8 cellular contexts compared by ENCODE assay signal in the genomic region with DNA sequence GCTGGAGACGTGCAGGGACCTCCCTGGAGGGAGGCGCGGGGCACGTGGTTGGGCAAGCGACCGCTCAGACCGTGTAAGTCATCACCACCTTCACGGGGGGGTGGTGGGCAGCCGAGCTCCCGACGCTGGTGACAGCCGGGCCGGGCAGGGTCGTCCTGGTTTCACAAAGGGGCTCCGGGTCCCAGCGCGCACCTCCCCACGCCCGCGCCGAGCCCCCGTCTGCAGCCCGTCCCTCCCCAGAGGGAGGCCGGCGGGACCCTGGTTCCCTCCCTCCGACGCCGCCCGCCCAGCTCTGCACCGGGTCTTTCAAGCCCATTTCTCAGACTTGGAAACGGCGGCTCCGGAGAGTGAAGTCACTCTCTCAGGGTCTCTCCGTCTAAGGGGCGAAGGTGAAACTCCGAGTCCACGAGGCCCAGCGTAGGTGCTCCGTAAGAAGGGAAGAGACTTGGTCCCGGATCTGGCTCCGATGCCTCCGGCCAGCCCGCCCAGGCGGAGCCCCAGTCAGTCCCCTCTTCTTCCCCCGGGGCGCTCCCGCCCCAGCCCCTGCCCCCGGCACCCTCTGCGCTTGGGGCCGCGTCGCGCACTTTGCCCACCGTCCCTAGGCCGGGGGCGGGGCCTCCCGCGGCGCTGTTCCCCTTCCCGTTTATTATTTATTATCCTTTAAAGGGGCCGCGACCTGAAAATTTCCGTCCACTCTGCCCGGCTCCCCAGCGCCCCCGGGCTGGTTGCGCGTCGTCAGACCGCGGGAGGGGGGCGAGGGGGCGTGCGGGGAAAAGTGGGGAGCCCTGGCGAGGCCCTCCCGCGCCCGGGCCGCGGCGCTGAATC. TPM values are rescaled to one million over a fixed set of nuclear protein-coding genes. Genes with fewer than 3 reads are reported as not detected.
DNase-seq lines count a peak whose midpoint lies in the region; ATAC-seq and TF ChIP-seq lines count a peak whose summit lies in the region.

No MANE protein-coding gene starts in this region.

- no peak for TF ChIP-seq CTCF in left lung (IDR thresholded peaks at IDR 0.05)

- no peaks in the 10 kb centered on the region for H3K9me3 ChIP-seq in left lung

- H3K4me1 Mint-ChIP-seq in activated CD4-positive, alpha-beta T cell treated with anti-CD3 and anti-CD28 coated beads, Interleukin-2, amount 10 ng/mL, durations not matched to agents 7 days and 5 days = peaks cover 24% of the 10 kb centered on the region

- peak overlapping the region; percentile 86 for H3K27ac Mint-ChIP-seq in activated CD4-positive, alpha-beta T cell treated with anti-CD3 and anti-CD28 coated beads, Interleukin-2, amount 10 ng/mL, durations not matched to agents 7 days and 5 days

- DNase-seq in C1 segment of cervical spinal cord (lab: John Stamatoyannopoulos, UW) (peak in 13 of 14 donors; percentile 37 to 84 (median 75)), GM19238 (ENCODE audit: insufficient read length, low spot score) (peak; percentile 93), NCI-H524 treated with DMSO at 0.1 percent for 48 hours (lab: John Stamatoyannopoulos, UW) (peak; percentile 42), dermis microvascular lymphatic vessel endothelial cell (ENCODE audit: low read depth in 2 of 2) (peak; percentile 27 to 81), left lung (peak; percentile 82 to 93)
- DNase-seq in activated CD4-positive, alpha-beta T cell treated with anti-CD3 and anti-CD28 coated beads, Interleukin-2, amount 10 ng/mL, durations not matched to agents 7 days and 5 days = peak; percentile 77
- peak; percentile 75 for DNase-seq in stimulated activated CD4-positive, alpha-beta T cell treated with anti-CD3 and anti-CD28 coated beads, Interleukin-4, amount 100 ng/mL, for 24 hours

- H3K27me3 ChIP-seq in left lung = peaks cover 11 to 12% of the 10 kb centered on the region in 2 donors

- H3K36me3 Mint-ChIP-seq in activated CD4-positive, alpha-beta T cell treated with anti-CD3 and anti-CD28 coated beads, Interleukin-2, amount 10 ng/mL, durations not matched to agents 7 days and 5 days (ENCODE audit: low read depth) = peaks cover 3% of the 10 kb centered on the region

- POLR2A ChIA-PET in activated CD4-positive, alpha-beta T cell treated with anti-CD3 and anti-CD28 coated beads, Interleukin-2, amount 10 ng/mL, durations not matched to agents 7 days and 5 days (lab: Charles Lee) = interaction anchor here (0.8 kb wide), 1 partner anchor 61 kb away, joined by 3 read pairs; no protein-coding TSS in a partner anchor

- H3K4me3 Mint-ChIP-seq in activated CD4-positive, alpha-beta T cell treated with anti-CD3 and anti-CD28 coated beads, Interleukin-2, amount 10 ng/mL, durations not matched to agents 7 days and 5 days = peak overlapping the region; percentile 74

- peak overlapping the region; percentile 79 to 94 for H3K4me3 ChIP-seq in left lung

- ATAC-seq in HG03442 (IDR thresholded peaks at IDR 0.05; ENCODE audit: unreplicated experiment) (peak; percentile 48), left lung (peak; percentile 83)

- H3K27me3 Mint-ChIP-seq in activated CD4-positive, alpha-beta T cell treated with anti-CD3 and anti-CD28 coated beads, Interleukin-2, amount 10 ng/mL, durations not matched to agents 7 days and 5 days = no peaks in the 10 kb centered on the region

- peak overlapping the region; percentile 84 to 98 for H3K27ac ChIP-seq in left lung

- CTCF ChIA-PET in activated CD4-positive, alpha-beta T cell treated with anti-CD3 and anti-CD28 coated beads, Interleukin-2, amount 10 ng/mL, durations not matched to agents 7 days and 5 days (lab: Charles Lee) = interaction anchor here (0.9 to 1.1 kb wide), 3 partner anchors 10 to 96 kb away, joined by 3 to 4 read pairs (median 3); partner anchors contain the start of gene RNU6-2

- peaks cover 0 to 13% of the 10 kb centered on the region in 2 donors for H3K36me3 ChIP-seq in left lung

- intact Hi-C loops in left lung (cut with DNase I) = no loop called here

- H3K9me3 Mint-ChIP-seq in activated CD4-positive, alpha-beta T cell treated with anti-CD3 and anti-CD28 coated beads, Interleukin-2, amount 10 ng/mL, durations not matched to agents 7 days and 5 days = no peaks in the 10 kb centered on the region

- H3K4me1 ChIP-seq in left lung = peaks cover 5 to 59% of the 10 kb centered on the region in 2 donors

RNA-seq across cellular contexts. Expression of gene ARID3A, which starts 0.5 kb away (rescaled TPM):
- 10 to 100 TPM; 25.8 to 28.4 TPM for total RNA-seq in activated CD4-positive, alpha-beta T cell treated with anti-CD3 and anti-CD28 coated beads, Interleukin-2, amount 10 ng/mL, durations not matched to agents 7 days and 5 days
- total RNA-seq in dermis microvascular lymphatic vessel endothelial cell (4.2 and 7.2 TPM in 2 replicates), left lung (10 to 100 TPM; 20.7 to 35.7 TPM)

RNA-seq across cellular contexts. Expression of gene KISS1R, which starts 8.2 kb away (rescaled TPM):
- 1 to 10 TPM in 1 of 2 experiments, under 1 TPM in 1; 0.72 to 1.1 TPM for total RNA-seq in activated CD4-positive, alpha-beta T cell treated with anti-CD3 and anti-CD28 coated beads, Interleukin-2, amount 10 ng/mL, durations not matched to agents 7 days and 5 days
- total RNA-seq in dermis microvascular lymphatic vessel endothelial cell = under 0.01 TPM in 1 of 2 replicates, not detected in the other
- under 1 TPM in 1 of 2 donors, not detected in 1; 0.23 TPM for total RNA-seq in left lung

RNA-seq across cellular contexts. Expression of gene R3HDM4, which starts 12.3 kb away (rescaled TPM):
- 100 to 1,000 TPM; 120 to 121 TPM for total RNA-seq in activated CD4-positive, alpha-beta T cell treated with anti-CD3 and anti-CD28 coated beads, Interleukin-2, amount 10 ng/mL, durations not matched to agents 7 days and 5 days
- total RNA-seq in dermis microvascular lymphatic vessel endothelial cell (29.4 and 47.7 TPM in 2 replicates), left lung (10 to 100 TPM; 46.1 to 66.3 TPM)

RNA-seq across cellular contexts. Expression of gene RNU6-9, which starts 32.0 kb away (rescaled TPM):
- not detected for total RNA-seq in activated CD4-positive, alpha-beta T cell treated with anti-CD3 and anti-CD28 coated beads, Interleukin-2, amount 10 ng/mL, durations not matched to agents 7 days and 5 days
- not detected in 2 replicates for total RNA-seq in dermis microvascular lymphatic vessel endothelial cell
- not detected for total RNA-seq in left lung

RNA-seq across cellular contexts. Expression of gene MED16, which starts 32.3 kb away (rescaled TPM):
- 10 to 100 TPM; 72.5 to 88.1 TPM for total RNA-seq in activated CD4-positive, alpha-beta T cell treated with anti-CD3 and anti-CD28 coated beads, Interleukin-2, amount 10 ng/mL, durations not matched to agents 7 days and 5 days
- 20.2 and 30.7 TPM in 2 replicates for total RNA-seq in dermis microvascular lymphatic vessel endothelial cell
- total RNA-seq in left lung = 10 to 100 TPM; 51.7 to 55.8 TPM

Comparison
In these comparisons a context has a peak if more than half of its experiments do, and no peak if none do; other contexts are left out.
1. Peak in every context shown above with its lines: DNase-seq, ATAC-seq, H3K4me3 ChIP-seq and H3K27ac ChIP-seq.
2. DNase-seq: peak in every context shown above with its lines; median percentile 93 in GM19238; 88 in left lung; 77 in activated CD4-positive, alpha-beta T cell treated with anti-CD3 and anti-CD28 coated beads, Interleukin-2, amount 10 ng/mL, durations not matched to agents 7 days and 5 days; 75 in C1 segment of cervical spinal cord; 75 in stimulated activated CD4-positive, alpha-beta T cell treated with anti-CD3 and anti-CD28 coated beads, Interleukin-4, amount 100 ng/mL, for 24 hours; 54 in dermis microvascular lymphatic vessel endothelial cell; 42 in NCI-H524 treated with DMSO at 0.1 percent for 48 hours.